8 cellular contexts compared by ENCODE assay signal in genomic region chr1:214602764-214603657, GRCh38. TPM values are rescaled to one million over a fixed set of nuclear protein-coding genes. Genes with fewer than 3 reads are reported as not detected.
A peak's percentile ranks its signal among the peaks of the same experiment; 100 is the strongest.
DNase-seq lines count a peak whose midpoint lies in the region; ATAC-seq and TF ChIP-seq lines count a peak whose summit lies in the region.

CENPF (plus strand) TSS chr1:214603195; CDS start chr1:214613755, 10,560 bp downstream.

- H3K4me1 Mint-ChIP-seq in HFFc6 (ENCODE audit: low read depth), result peaks cover 32% of the 10 kb centered on the region
- H3K4me1 Mint-ChIP-seq in activated naive CD4-positive, alpha-beta T cell treated with anti-CD3 and anti-CD28 coated beads, Interleukin-2, amount 10 ng/mL, durations not matched to agents 7 days and 5 days, result peaks cover 30% of the 10 kb centered on the region

- H3K27ac Mint-ChIP-seq in HFFc6, result peak within 1 kb of the TSS; percentile 97
- H3K27ac Mint-ChIP-seq in activated naive CD4-positive, alpha-beta T cell treated with anti-CD3 and anti-CD28 coated beads, Interleukin-2, amount 10 ng/mL, durations not matched to agents 7 days and 5 days, result peak within 1 kb of the TSS; percentile 94

- peak; percentile 50 for TF ChIP-seq POLR2A in NB4 (IDR thresholded peaks at IDR 0.05; ENCODE audit: extremely low read depth, insufficient read length)

- H3K9ac ChIP-seq in SK-N-MC (ENCODE audit: insufficient read length), result peak within 1 kb of the TSS; percentile 96

- H3K27me3 ChIP-seq in thoracic aorta (replicated peaks; ENCODE audit: insufficient read depth), result no peaks in the 10 kb centered on the region

- TF ChIP-seq CTCF in HFFc6 (IDR thresholded peaks at IDR 0.05) (peak; percentile 55), NB4 (IDR thresholded peaks at IDR 0.05; ENCODE audit: low read depth, low read length) (no peak), omental fat pad (IDR thresholded peaks at IDR 0.05) (no peak), thoracic aorta (IDR thresholded peaks at IDR 0.05) (peak; percentile 24)

- peak within 1 kb of the TSS; percentile 84 for H3K4me3 ChIP-seq in GM08714 (ENCODE audit: low read length)
- peak within 1 kb of the TSS; percentile 98 for H3K4me3 ChIP-seq in NB4 (ENCODE audit: low read depth, low read length)
- peak within 1 kb of the TSS; percentile 99 for H3K4me3 ChIP-seq in SK-N-MC
- H3K4me3 ChIP-seq in thoracic aorta, result peak within 1 kb of the TSS; percentile 83

- DNase-seq in HFFc6, result peak; percentile 99
- DNase-seq in NB4 (ENCODE audit: low read depth), result peak; percentile 98
- DNase-seq in SK-N-MC (ENCODE audit: low read depth, low spot score), result peak; percentile 98
- DNase-seq in activated naive CD4-positive, alpha-beta T cell treated with anti-CD3 and anti-CD28 coated beads, Interleukin-2, amount 10 ng/mL, durations not matched to agents 7 days and 5 days, result peak; percentile 96
- peak; percentile 97 for DNase-seq in glomerular endothelial cell (ENCODE audit: extremely low read depth, low read depth, low spot score)
- DNase-seq in omental fat pad (ENCODE audit: low spot score), result peak; percentile 88
- DNase-seq in thoracic aorta (ENCODE audit: low spot score), result peak; percentile 82

- peak within 1 kb of the TSS; percentile 96 for H3K4me3 Mint-ChIP-seq in HFFc6
- H3K4me3 Mint-ChIP-seq in activated naive CD4-positive, alpha-beta T cell treated with anti-CD3 and anti-CD28 coated beads, Interleukin-2, amount 10 ng/mL, durations not matched to agents 7 days and 5 days, result peak within 1 kb of the TSS; percentile 96

- peak; percentile 99 for ATAC-seq in omental fat pad (ENCODE audit: low FRiP score)
- peak; percentile 100 for ATAC-seq in thoracic aorta (ENCODE audit: insufficient number of reproducible peaks, low FRiP score, low read depth)

- CTCF ChIA-PET in activated naive CD4-positive, alpha-beta T cell treated with anti-CD3 and anti-CD28 coated beads, Interleukin-2, amount 10 ng/mL, durations not matched to agents 7 days and 5 days (lab: Charles Lee), result interaction anchor here (1.1 to 2.6 kb wide), 6 partner anchors 9 to 389 kb away, joined by 3 to 7 read pairs (median 4); no protein-coding TSS in a partner anchor

- peaks cover 6 to 7% of the 10 kb centered on the region in 2 donors for H3K4me1 ChIP-seq in thoracic aorta (ENCODE audit: control insufficient read depth in 1 of 2, low read depth in 2 of 2)

- H3K27ac ChIP-seq in SK-N-MC (peak within 1 kb of the TSS; percentile 83), thoracic aorta (no peak within 1 kb of the TSS)

- H3K9me3 ChIP-seq in SK-N-MC (ENCODE audit: low read depth, low read length), result no peaks in the 10 kb centered on the region
- H3K9me3 ChIP-seq in thoracic aorta, result no peaks in the 10 kb centered on the region

- no peaks in the 10 kb centered on the region for H3K9me3 Mint-ChIP-seq in HFFc6
- H3K9me3 Mint-ChIP-seq in activated naive CD4-positive, alpha-beta T cell treated with anti-CD3 and anti-CD28 coated beads, Interleukin-2, amount 10 ng/mL, durations not matched to agents 7 days and 5 days, result no peaks in the 10 kb centered on the region

- H3K36me3 ChIP-seq in SK-N-MC (ENCODE audit: insufficient read depth, low read length), result peaks cover 9% of the 10 kb centered on the region; the same call in 1 of the 2 replicates
- no peaks in the 10 kb centered on the region for H3K36me3 ChIP-seq in thoracic aorta

- no peaks in the 10 kb centered on the region; the same call in 1 of the 2 replicates for H3K36me3 Mint-ChIP-seq in HFFc6 (ENCODE audit: low read depth)
- H3K36me3 Mint-ChIP-seq in activated naive CD4-positive, alpha-beta T cell treated with anti-CD3 and anti-CD28 coated beads, Interleukin-2, amount 10 ng/mL, durations not matched to agents 7 days and 5 days, result peaks cover 16% of the 10 kb centered on the region

- no peaks in the 10 kb centered on the region; the same call in 1 of the 2 replicates for H3K27me3 Mint-ChIP-seq in HFFc6 (ENCODE audit: insufficient read depth)
- no peaks in the 10 kb centered on the region for H3K27me3 Mint-ChIP-seq in activated naive CD4-positive, alpha-beta T cell treated with anti-CD3 and anti-CD28 coated beads, Interleukin-2, amount 10 ng/mL, durations not matched to agents 7 days and 5 days

RNA-seq across cellular contexts. Expression of gene CENPF, which starts in this region (rescaled TPM):
- 10 to 100 TPM; 36.8 to 79.2 (median 76.6) TPM for total RNA-seq in HFFc6 (2021; fragmentation: NEBNext Ultra II Directional; extraction: Animal tissue kit (Norgen Biotek cat#: 25700))
- total RNA-seq in glomerular endothelial cell (10.3 and 13.1 TPM in 2 replicates), omental fat pad (1 to 10 TPM in 3 of 4 donors, under 1 TPM in 1; 0.88 to 4.1 (median 2.4) TPM), thoracic aorta (1 to 10 TPM in 1 of 2 donors, under 1 TPM in 1; under 0.01 to 1.8 TPM)

Comparison
In these comparisons a context has a peak if more than half of its experiments do, and no peak if none do; other contexts are left out.
1. CTCF ChIP-seq: peak in HFFc6 (single experiment) and thoracic aorta (single experiment); none in NB4 (single experiment) and omental fat pad (0 of 3).
2. Peak in every context shown above with its lines, with median percentiles within 50 percentile points of each other: H3K4me3 ChIP-seq and DNase-seq.